In the genomic region with DNA sequence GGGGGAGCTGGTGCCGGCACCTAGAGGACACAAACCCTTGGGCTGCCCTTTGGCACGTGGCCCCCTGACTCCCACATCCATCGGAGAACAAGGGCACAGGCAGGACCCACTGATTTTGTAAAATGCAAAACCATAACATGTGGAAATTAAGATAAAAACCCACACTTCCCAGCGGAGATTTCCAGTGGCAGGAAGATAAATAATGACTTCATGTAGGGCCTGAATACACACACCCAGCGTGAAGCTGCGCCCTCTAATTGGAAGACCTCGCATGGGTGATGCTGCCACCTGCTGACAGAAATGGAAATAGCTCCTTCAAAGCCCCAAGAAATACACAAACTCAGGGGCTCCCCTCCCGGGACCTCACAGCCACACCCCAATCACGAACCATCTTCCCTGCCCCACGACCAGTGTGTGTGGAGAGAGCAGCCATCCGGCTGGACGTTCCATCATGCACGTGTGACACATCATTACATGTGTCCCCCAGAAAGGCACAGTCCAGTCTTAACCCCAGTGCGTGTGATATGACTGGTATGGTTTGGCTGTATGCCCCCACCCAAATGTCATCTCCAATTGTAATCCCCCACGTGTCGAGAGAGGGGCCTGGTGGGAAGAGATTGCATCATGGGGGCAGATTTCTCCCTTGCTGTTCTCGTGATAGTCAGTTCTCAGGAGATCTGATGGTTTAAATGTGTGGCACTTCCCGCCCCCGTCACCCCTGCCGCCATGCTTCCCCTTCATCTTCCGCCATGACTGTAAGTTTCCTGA, we compare ENCODE assay signal across 1 cellular context.
TF ChIP-seq lines count a peak whose summit lies in the region.

No MANE protein-coding gene starts in this region.

TF ChIP-seq in K562, 482 proteins besides CTCF, POLR2A, EP300 and RAD21 (continued from another document and continues in another):
- TF ChIP-seq, protein P1, sequence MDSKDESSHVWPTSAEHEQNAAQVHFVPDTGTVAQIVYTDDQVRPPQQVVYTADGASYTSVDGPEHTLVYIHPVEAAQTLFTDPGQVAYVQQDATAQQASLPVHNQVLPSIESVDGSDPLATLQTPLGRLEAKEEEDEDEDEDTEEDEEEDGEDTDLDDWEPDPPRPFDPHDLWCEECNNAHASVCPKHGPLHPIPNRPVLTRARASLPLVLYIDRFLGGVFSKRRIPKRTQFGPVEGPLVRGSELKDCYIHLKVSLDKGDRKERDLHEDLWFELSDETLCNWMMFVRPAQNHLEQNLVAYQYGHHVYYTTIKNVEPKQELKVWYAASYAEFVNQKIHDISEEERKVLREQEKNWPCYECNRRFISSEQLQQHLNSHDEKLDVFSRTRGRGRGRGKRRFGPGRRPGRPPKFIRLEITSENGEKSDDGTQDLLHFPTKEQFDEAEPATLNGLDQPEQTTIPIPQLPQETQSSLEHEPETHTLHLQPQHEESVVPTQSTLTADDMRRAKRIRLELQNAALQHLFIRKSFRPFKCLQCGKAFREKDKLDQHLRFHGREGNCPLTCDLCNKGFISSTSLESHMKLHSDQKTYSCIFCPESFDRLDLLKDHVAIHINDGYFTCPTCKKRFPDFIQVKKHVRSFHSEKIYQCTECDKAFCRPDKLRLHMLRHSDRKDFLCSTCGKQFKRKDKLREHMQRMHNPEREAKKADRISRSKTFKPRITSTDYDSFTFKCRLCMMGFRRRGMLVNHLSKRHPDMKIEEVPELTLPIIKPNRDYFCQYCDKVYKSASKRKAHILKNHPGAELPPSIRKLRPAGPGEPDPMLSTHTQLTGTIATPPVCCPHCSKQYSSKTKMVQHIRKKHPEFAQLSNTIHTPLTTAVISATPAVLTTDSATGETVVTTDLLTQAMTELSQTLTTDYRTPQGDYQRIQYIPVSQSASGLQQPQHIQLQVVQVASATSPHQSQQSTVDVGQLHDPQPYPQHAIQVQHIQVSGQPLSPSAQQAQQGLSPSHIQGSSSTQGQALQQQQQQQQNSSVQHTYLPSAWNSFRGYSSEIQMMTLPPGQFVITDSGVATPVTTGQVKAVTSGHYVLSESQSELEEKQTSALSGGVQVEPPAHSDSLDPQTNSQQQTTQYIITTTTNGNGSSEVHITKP (IDR thresholded peaks at IDR 0.05; ENCODE audit: partially characterized antibody), result no peak
- TF ChIP-seq ZNF174 (CRISPR knock-in tag; IDR thresholded peaks at IDR 0.05) (no peak), SMC3 (conservative IDR thresholded peaks at IDR 0.05; ENCODE audit: insufficient read depth, low read depth, low read length) (peak; percentile 90), HNRNPH1 (optimal IDR thresholded peaks at IDR 0.05; ENCODE audit: low read depth, low read length) (no peak), XRCC5 (IDR thresholded peaks at IDR 0.05; ENCODE audit: low read depth, low read length) (no peak; the same call in 1 of the 2 replicates), CBFA2T2 (conservative IDR thresholded peaks at IDR 0.05) (peak; percentile 58), MAFF (IDR thresholded peaks at IDR 0.05; ENCODE audit: low read length) (no peak), ZNF77 (CRISPR knock-in tag; IDR thresholded peaks at IDR 0.05) (no peak), TAL1 (IDR thresholded peaks at IDR 0.05) (peak; percentile 37; the same call in 1 of the 2 replicates), KDM1A (IDR thresholded peaks at IDR 0.05) (peak; percentile 91 to 93), CEBPG (CRISPR knock-in tag; IDR thresholded peaks at IDR 0.05) (no peak; the same call in 1 of the 2 replicates), CEBPG (tag; conservative IDR thresholded peaks at IDR 0.05 in 1 of 2, IDR thresholded peaks at IDR 0.05 in 1 of 2) (peak in 1 of 2 experiments; percentile 51; a peak in 3 of 4 replicates), FOXA1 (IDR thresholded peaks at IDR 0.05; ENCODE audit: borderline replicate concordance) (no peak), ZNF124 (CRISPR knock-in tag; IDR thresholded peaks at IDR 0.05) (no peak), SP1 (CRISPR knock-in tag; IDR thresholded peaks at IDR 0.05) (peak; percentile 49; the same call in 1 of the 2 replicates), ZNF175 (CRISPR knock-in tag; IDR thresholded peaks at IDR 0.05; ENCODE audit: low read depth) (0 out of 2 replicates have a peak, but pooled peaks have one; percentile 59), NR4A1 (CRISPR knock-in tag; IDR thresholded peaks at IDR 0.05) (no peak), NR4A1 (tag; IDR thresholded peaks at IDR 0.05) (0 out of 2 replicates have a peak, but pooled peaks have one; percentile 22), ETV5 (CRISPR knock-in tag; IDR thresholded peaks at IDR 0.05; ENCODE audit: low read depth) (0 out of 2 replicates have a peak, but pooled peaks have one; percentile 27), ZBTB1 (CRISPR knock-in tag; IDR thresholded peaks at IDR 0.05; ENCODE audit: borderline replicate concordance, low read depth) (no peak), NCOR1 (IDR thresholded peaks at IDR 0.05) (no peak), NFXL1 (CRISPR knock-in tag; IDR thresholded peaks at IDR 0.05) (no peak), MAFG (tag; conservative IDR thresholded peaks at IDR 0.05) (no peak), PHF20 (IDR thresholded peaks at IDR 0.05; ENCODE audit: partially characterized antibody) (no peak), ZNF830 (CRISPR knock-in tag; IDR thresholded peaks at IDR 0.05) (no peak), RB1 (IDR thresholded peaks at IDR 0.05; ENCODE audit: low read depth) (peak; percentile 10; the same call in 1 of the 2 replicates), NFE2L1 (tag; IDR thresholded peaks at IDR 0.05; ENCODE audit: borderline replicate concordance, low read depth) (no peak), RCOR1 (IDR thresholded peaks at IDR 0.05; ENCODE audit: borderline replicate concordance in 1 of 2, low read depth in 2 of 2, low read length in 2 of 2) (peak; percentile 64 to 88), TEAD4 (IDR thresholded peaks at IDR 0.05; ENCODE audit: low read length) (peak; percentile 71), TEAD4 (CRISPR knock-in tag; IDR thresholded peaks at IDR 0.05; ENCODE audit: borderline replicate concordance) (no peak), HNRNPUL1 (IDR thresholded peaks at IDR 0.05; ENCODE audit: low read length) (no peak), ZKSCAN1 (IDR thresholded peaks at IDR 0.05; ENCODE audit: low read depth, low read length) (no peak), SIX5 (IDR thresholded peaks at IDR 0.05; ENCODE audit: borderline replicate concordance in 1 of 2, insufficient read depth in 1 of 2, low read depth in 1 of 2, low read length in 2 of 2) (no peak), POLR2AphosphoS5 (IDR thresholded peaks at IDR 0.05; ENCODE audit: control insufficient read depth, insufficient read depth, low read depth, low read length) (no peak), CBFA2T3 (IDR thresholded peaks at IDR 0.05) (peak; percentile 80), E2F3 (CRISPR knock-in tag; IDR thresholded peaks at IDR 0.05) (no peak), STAT5B (CRISPR knock-in tag; IDR thresholded peaks at IDR 0.05) (no peak), HDAC1 (IDR thresholded peaks at IDR 0.05) (peak in 1 of 2 experiments; percentile 71; a peak in 2 of 4 replicates), KLF10 (CRISPR knock-in tag; IDR thresholded peaks at IDR 0.05) (no peak), ARHGAP35 (IDR thresholded peaks at IDR 0.05; ENCODE audit: partially characterized antibody) (no peak), TAF15 (IDR thresholded peaks at IDR 0.05; ENCODE audit: low read depth, low read length) (no peak), MCM3 (IDR thresholded peaks at IDR 0.05) (no peak), ETV6 (IDR thresholded peaks at IDR 0.05; ENCODE audit: borderline replicate concordance in 1 of 2, low read depth in 2 of 2, low read length in 1 of 2) (no peak), ETV6 (CRISPR knock-in tag; IDR thresholded peaks at IDR 0.05; ENCODE audit: borderline replicate concordance) (no peak), FOXP1 (CRISPR knock-in tag; IDR thresholded peaks at IDR 0.05) (0 out of 2 replicates have a peak, but pooled peaks have one; percentile 46), ZNF232 (CRISPR knock-in tag; IDR thresholded peaks at IDR 0.05) (no peak), ESRRA (IDR thresholded peaks at IDR 0.05; ENCODE audit: borderline replicate concordance, low read depth) (peak; percentile 26; the same call in 1 of the 2 replicates), PRPF4 (IDR thresholded peaks at IDR 0.05; ENCODE audit: insufficient read depth, low read depth, low read length, poor library complexity, severe bottlenecking) (no peak), GATA2 (CRISPR knock-in tag; IDR thresholded peaks at IDR 0.05) (peak; percentile 24; the same call in 1 of the 2 replicates), HMG20A (CRISPR knock-in tag; conservative IDR thresholded peaks at IDR 0.05) (no peak), CBFB (CRISPR knock-in tag; IDR thresholded peaks at IDR 0.05) (0 out of 2 replicates have a peak, but pooled peaks have one; percentile 41), ZNF253 (CRISPR knock-in tag; conservative IDR thresholded peaks at IDR 0.05) (no peak)
- TF ChIP-seq, protein P2, sequence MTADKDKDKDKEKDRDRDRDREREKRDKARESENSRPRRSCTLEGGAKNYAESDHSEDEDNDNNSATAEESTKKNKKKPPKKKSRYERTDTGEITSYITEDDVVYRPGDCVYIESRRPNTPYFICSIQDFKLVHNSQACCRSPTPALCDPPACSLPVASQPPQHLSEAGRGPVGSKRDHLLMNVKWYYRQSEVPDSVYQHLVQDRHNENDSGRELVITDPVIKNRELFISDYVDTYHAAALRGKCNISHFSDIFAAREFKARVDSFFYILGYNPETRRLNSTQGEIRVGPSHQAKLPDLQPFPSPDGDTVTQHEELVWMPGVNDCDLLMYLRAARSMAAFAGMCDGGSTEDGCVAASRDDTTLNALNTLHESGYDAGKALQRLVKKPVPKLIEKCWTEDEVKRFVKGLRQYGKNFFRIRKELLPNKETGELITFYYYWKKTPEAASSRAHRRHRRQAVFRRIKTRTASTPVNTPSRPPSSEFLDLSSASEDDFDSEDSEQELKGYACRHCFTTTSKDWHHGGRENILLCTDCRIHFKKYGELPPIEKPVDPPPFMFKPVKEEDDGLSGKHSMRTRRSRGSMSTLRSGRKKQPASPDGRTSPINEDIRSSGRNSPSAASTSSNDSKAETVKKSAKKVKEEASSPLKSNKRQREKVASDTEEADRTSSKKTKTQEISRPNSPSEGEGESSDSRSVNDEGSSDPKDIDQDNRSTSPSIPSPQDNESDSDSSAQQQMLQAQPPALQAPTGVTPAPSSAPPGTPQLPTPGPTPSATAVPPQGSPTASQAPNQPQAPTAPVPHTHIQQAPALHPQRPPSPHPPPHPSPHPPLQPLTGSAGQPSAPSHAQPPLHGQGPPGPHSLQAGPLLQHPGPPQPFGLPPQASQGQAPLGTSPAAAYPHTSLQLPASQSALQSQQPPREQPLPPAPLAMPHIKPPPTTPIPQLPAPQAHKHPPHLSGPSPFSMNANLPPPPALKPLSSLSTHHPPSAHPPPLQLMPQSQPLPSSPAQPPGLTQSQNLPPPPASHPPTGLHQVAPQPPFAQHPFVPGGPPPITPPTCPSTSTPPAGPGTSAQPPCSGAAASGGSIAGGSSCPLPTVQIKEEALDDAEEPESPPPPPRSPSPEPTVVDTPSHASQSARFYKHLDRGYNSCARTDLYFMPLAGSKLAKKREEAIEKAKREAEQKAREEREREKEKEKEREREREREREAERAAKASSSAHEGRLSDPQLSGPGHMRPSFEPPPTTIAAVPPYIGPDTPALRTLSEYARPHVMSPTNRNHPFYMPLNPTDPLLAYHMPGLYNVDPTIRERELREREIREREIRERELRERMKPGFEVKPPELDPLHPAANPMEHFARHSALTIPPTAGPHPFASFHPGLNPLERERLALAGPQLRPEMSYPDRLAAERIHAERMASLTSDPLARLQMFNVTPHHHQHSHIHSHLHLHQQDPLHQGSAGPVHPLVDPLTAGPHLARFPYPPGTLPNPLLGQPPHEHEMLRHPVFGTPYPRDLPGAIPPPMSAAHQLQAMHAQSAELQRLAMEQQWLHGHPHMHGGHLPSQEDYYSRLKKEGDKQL (CRISPR knock-in tag; IDR thresholded peaks at IDR 0.05; ENCODE audit: borderline replicate concordance), result no peak
- TF ChIP-seq, protein P3, sequence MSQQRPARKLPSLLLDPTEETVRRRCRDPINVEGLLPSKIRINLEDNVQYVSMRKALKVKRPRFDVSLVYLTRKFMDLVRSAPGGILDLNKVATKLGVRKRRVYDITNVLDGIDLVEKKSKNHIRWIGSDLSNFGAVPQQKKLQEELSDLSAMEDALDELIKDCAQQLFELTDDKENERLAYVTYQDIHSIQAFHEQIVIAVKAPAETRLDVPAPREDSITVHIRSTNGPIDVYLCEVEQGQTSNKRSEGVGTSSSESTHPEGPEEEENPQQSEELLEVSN (IDR thresholded peaks at IDR 0.05; ENCODE audit: borderline replicate concordance in 1 of 2, extremely low read depth in 1 of 2, insufficient read depth in 1 of 2, insufficient read length in 1 of 2, low read depth in 1 of 2, low read length in 1 of 2, poor library complexity in 1 of 2, severe bottlenecking in 1 of 2), result peak in 1 of 2 experiments; percentile 45
- TF ChIP-seq, protein P4, sequence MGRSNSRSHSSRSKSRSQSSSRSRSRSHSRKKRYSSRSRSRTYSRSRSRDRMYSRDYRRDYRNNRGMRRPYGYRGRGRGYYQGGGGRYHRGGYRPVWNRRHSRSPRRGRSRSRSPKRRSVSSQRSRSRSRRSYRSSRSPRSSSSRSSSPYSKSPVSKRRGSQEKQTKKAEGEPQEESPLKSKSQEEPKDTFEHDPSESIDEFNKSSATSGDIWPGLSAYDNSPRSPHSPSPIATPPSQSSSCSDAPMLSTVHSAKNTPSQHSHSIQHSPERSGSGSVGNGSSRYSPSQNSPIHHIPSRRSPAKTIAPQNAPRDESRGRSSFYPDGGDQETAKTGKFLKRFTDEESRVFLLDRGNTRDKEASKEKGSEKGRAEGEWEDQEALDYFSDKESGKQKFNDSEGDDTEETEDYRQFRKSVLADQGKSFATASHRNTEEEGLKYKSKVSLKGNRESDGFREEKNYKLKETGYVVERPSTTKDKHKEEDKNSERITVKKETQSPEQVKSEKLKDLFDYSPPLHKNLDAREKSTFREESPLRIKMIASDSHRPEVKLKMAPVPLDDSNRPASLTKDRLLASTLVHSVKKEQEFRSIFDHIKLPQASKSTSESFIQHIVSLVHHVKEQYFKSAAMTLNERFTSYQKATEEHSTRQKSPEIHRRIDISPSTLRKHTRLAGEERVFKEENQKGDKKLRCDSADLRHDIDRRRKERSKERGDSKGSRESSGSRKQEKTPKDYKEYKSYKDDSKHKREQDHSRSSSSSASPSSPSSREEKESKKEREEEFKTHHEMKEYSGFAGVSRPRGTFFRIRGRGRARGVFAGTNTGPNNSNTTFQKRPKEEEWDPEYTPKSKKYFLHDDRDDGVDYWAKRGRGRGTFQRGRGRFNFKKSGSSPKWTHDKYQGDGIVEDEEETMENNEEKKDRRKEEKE (IDR thresholded peaks at IDR 0.05; ENCODE audit: borderline replicate concordance in 1 of 2, control insufficient read depth in 1 of 2, low read depth in 2 of 2, low read length in 1 of 2), result no peak
- TF ChIP-seq, protein P5, sequence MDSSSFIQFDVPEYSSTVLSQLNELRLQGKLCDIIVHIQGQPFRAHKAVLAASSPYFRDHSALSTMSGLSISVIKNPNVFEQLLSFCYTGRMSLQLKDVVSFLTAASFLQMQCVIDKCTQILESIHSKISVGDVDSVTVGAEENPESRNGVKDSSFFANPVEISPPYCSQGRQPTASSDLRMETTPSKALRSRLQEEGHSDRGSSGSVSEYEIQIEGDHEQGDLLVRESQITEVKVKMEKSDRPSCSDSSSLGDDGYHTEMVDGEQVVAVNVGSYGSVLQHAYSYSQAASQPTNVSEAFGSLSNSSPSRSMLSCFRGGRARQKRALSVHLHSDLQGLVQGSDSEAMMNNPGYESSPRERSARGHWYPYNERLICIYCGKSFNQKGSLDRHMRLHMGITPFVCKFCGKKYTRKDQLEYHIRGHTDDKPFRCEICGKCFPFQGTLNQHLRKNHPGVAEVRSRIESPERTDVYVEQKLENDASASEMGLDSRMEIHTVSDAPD (CRISPR knock-in tag; IDR thresholded peaks at IDR 0.05), result no peak
